Comparison of ENCODE assay signal across 27 cellular contexts in genomic region chrY:17368413-17368812, GRCh38.
DNase-seq lines count a peak whose midpoint lies in the region; ATAC-seq, FAIRE-seq and TF ChIP-seq lines count a peak whose summit lies in the region.
"Had no signal": no experiment of that assay in that cellular context is flagged by ENCODE, and none has a peak within 500 bp of the region (broad histone marks: within the 10 kb centered on the region; RNA-seq: fewer than 3 reads in every experiment).

No MANE protein-coding gene starts in this region.

- no peak overlapping the region for H2BK12ac ChIP-seq in mesenchymal stem cell (ENCODE audit: low read length in 2 of 2)

- H3K18ac ChIP-seq in mesenchymal stem cell (ENCODE audit: low read depth in 1 of 2, low read length in 2 of 2), result no peak overlapping the region

- no peak overlapping the region for H2BK120ac ChIP-seq in mesenchymal stem cell (ENCODE audit: low read depth, low read length)

- H2BK5ac ChIP-seq in mesenchymal stem cell (ENCODE audit: low read depth, low read length, poor library complexity, severe bottlenecking), result no peak overlapping the region

- no peak overlapping the region for H4K91ac ChIP-seq in mesenchymal stem cell (ENCODE audit: low read length)

- TF ChIP-seq CTCF in bronchial epithelial cell (IDR thresholded peaks at IDR 0.05; ENCODE audit: insufficient read depth, low read length, severe bottlenecking), result no peak
- TF ChIP-seq CTCF in epithelial cell of proximal tubule (conservative IDR thresholded peaks at IDR 0.05; ENCODE audit: low read depth, low read length), result no peak

- H3K27ac ChIP-seq in mesenchymal stem cell (ENCODE audit: low read length, poor library complexity, severe bottlenecking), result no peak overlapping the region
- H3K27ac ChIP-seq: 22Rv1, BLaER1 had no signal

- ATAC-seq in Right ventricle myocardium superior (ENCODE audit: poor library complexity), result no peak
- ATAC-seq in GM19463 (IDR thresholded peaks at IDR 0.05; ENCODE audit: unreplicated experiment), result no peak
- no peak for ATAC-seq in left colon
- ATAC-seq in GM18519 (IDR thresholded peaks at IDR 0.05; ENCODE audit: low FRiP score, unreplicated experiment), result no peak
- ATAC-seq: GM12878 had no signal

- H3K9ac ChIP-seq in mesenchymal stem cell (ENCODE audit: low read length), result no peak overlapping the region
- H3K9ac ChIP-seq: BLaER1 had no signal

- no peaks in the 10 kb centered on the region for H3K36me3 ChIP-seq in bronchial epithelial cell (ENCODE audit: control insufficient read depth, insufficient read depth, low read length)
- no peaks in the 10 kb centered on the region for H3K36me3 ChIP-seq in mesenchymal stem cell (ENCODE audit: control insufficient read depth in 1 of 2, insufficient read depth in 2 of 2, low read depth in 1 of 2, low read length in 2 of 2)
- H3K36me3 ChIP-seq: BE2C, BLaER1 had no signal

- FAIRE-seq in bronchial epithelial cell (lab: Jason Lieb, UNC), result no peak
- FAIRE-seq: A204.1, GM12878, GM12892 had no signal

- intact Hi-C loops in Right ventricle myocardium superior (cut with DNase I) (no loop called here), left colon (cut with DNase I, micrococcal nuclease) (no loop called here)

- no peak overlapping the region for H3K23ac ChIP-seq in mesenchymal stem cell (ENCODE audit: low read length in 2 of 2)

- peak; percentile 6 for DNase-seq in A172 (ENCODE audit: low spot score)
- DNase-seq in bronchial epithelial cell (ENCODE audit: low read depth), result peak; percentile 38
- peak; percentile 19 for DNase-seq in epithelial cell of proximal tubule (ENCODE audit: low read depth)
- DNase-seq in mesenchymal stem cell, result peak; percentile 0
- DNase-seq in Right ventricle myocardium superior, result no peak
- no peak for DNase-seq in left colon
- DNase-seq: ACHN; BE2C; C1 segment of cervical spinal cord; CD4-positive, alpha-beta memory T cell; CD4-positive, CD25-positive, alpha-beta regulatory T cell; CD8-positive, alpha-beta memory T cell; COR-L47; DMS 273 treated with DMSO at 0.1 percent for 48 hours; DMS153; DMS53; DMS79; DND-41; EL; GDM1 had no signal

- H3K27me3 ChIP-seq in bronchial epithelial cell (ENCODE audit: control insufficient read depth, insufficient read depth, low read length) (no peaks in the 10 kb centered on the region), mesenchymal stem cell (ENCODE audit: control insufficient read depth in 1 of 2, insufficient read depth in 1 of 2, low read length in 2 of 2) (no peaks in the 10 kb centered on the region)
- H3K27me3 ChIP-seq: BE2C, BLaER1 had no signal

- H2AFZ ChIP-seq in mesenchymal stem cell (ENCODE audit: low read depth, low read length), result no peak overlapping the region

- no peak overlapping the region for H2AK5ac ChIP-seq in mesenchymal stem cell (ENCODE audit: low read length, severe bottlenecking)

- H3K4me1 ChIP-seq in mesenchymal stem cell (ENCODE audit: control insufficient read depth, insufficient read depth, low read depth, low read length), result no peaks in the 10 kb centered on the region
- H3K4me1 ChIP-seq: BE2C, BLaER1 had no signal

- no peak overlapping the region for H3K4me2 ChIP-seq in mesenchymal stem cell (ENCODE audit: low read length, poor library complexity, severe bottlenecking)
- H3K4me2 ChIP-seq: BLaER1 had no signal

- no peaks in the 10 kb centered on the region for H3K79me1 ChIP-seq in mesenchymal stem cell (replicated peaks; ENCODE audit: low read length, poor library complexity, severe bottlenecking)

- no peak overlapping the region for H4K8ac ChIP-seq in mesenchymal stem cell (ENCODE audit: low read length)

- H2BK15ac ChIP-seq in mesenchymal stem cell (ENCODE audit: low read depth, poor library complexity, severe bottlenecking), result no peak overlapping the region

- no peak overlapping the region for H3K4me3 ChIP-seq in bronchial epithelial cell (ENCODE audit: low read depth, low read length)
- no peak overlapping the region for H3K4me3 ChIP-seq in epithelial cell of proximal tubule (ENCODE audit: low read depth, low read length)
- H3K4me3 ChIP-seq in mesenchymal stem cell (ENCODE audit: insufficient read depth in 1 of 2, low read depth in 1 of 2, low read length in 2 of 2), result no peak overlapping the region
- H3K4me3 ChIP-seq: BLaER1, GM12878 had no signal

- no peaks in the 10 kb centered on the region for H3K9me3 ChIP-seq in mesenchymal stem cell (ENCODE audit: control insufficient read depth, low read length)
- H3K9me3 ChIP-seq: BE2C, BLaER1 had no signal

- H3K4ac ChIP-seq in mesenchymal stem cell (ENCODE audit: low read depth in 1 of 2, low read length in 2 of 2), result no peak overlapping the region

- H3K14ac ChIP-seq in mesenchymal stem cell (ENCODE audit: low read length in 2 of 2), result no peak overlapping the region

Comparison
In these comparisons a context has a peak if more than half of its experiments do, and no peak if none do; other contexts are left out.
1. DNase-seq: peak in A172 (single experiment), bronchial epithelial cell (single experiment), epithelial cell of proximal tubule (single experiment) and mesenchymal stem cell (single experiment); none in Right ventricle myocardium superior (single experiment) and left colon (0 of 2).